Comparison of ENCODE assay signal across 1 cellular context in genomic region chr3:115248274-115248673, GRCh38.
TF ChIP-seq lines count a peak whose summit lies in the region.

No MANE protein-coding gene starts in this region.

TF ChIP-seq in SK-N-SH, 30 proteins besides CTCF, POLR2A, EP300 and RAD21 (continued from another document):
- TF ChIP-seq PBX3 (IDR thresholded peaks at IDR 0.05) = peak; percentile 83
